ENCODE assay signal across 1 cellular context in genomic region chr17:68973098-68973929, GRCh38.
TF ChIP-seq lines count a peak whose summit lies in the region.

No MANE protein-coding gene starts in this region.

TF ChIP-seq in GM23338, 12 proteins besides CTCF, POLR2A, EP300 and RAD21 (continued from another document):
- no peak for TF ChIP-seq REST (IDR thresholded peaks at IDR 0.05; ENCODE audit: unreplicated experiment)
- no peak for TF ChIP-seq EZH2 (IDR thresholded peaks at IDR 0.05; ENCODE audit: low read depth, unreplicated experiment)
- no peak for TF ChIP-seq POLR2AphosphoS5 (IDR thresholded peaks at IDR 0.05; ENCODE audit: low read depth)
- TF ChIP-seq ZNF331 (CRISPR knock-in tag; IDR thresholded peaks at IDR 0.05; ENCODE audit: low read depth): no peak
- no peak for TF ChIP-seq NANOG (IDR thresholded peaks at IDR 0.05; ENCODE audit: borderline replicate concordance)
- no peak for TF ChIP-seq STAT1 (IDR thresholded peaks at IDR 0.05; ENCODE audit: unreplicated experiment)
- no peak for TF ChIP-seq ETS1 (IDR thresholded peaks at IDR 0.05)
- TF ChIP-seq ZNF462 (CRISPR knock-in tag; IDR thresholded peaks at IDR 0.05): no peak
- TF ChIP-seq ZNF114 (CRISPR knock-in tag; IDR thresholded peaks at IDR 0.05): no peak
- no peak for TF ChIP-seq CREB1 (CRISPR knock-in tag; IDR thresholded peaks at IDR 0.05; ENCODE audit: low read depth)
- TF ChIP-seq EZH2phosphoT487 (IDR thresholded peaks at IDR 0.05; ENCODE audit: unreplicated experiment): no peak
